In genomic region chr15:98428253-98428989, GRCh38 we compare ENCODE assay signal across 8 cellular contexts.
DNase-seq lines count a peak whose midpoint lies in the region; ATAC-seq and TF ChIP-seq lines count a peak whose summit lies in the region.

No MANE protein-coding gene starts in this region.

- H3K27me3 ChIP-seq in BJ (ENCODE audit: control insufficient read depth, insufficient read depth, low read length), result peaks cover 3% of the 10 kb centered on the region
- peaks cover 3% of the 10 kb centered on the region for H3K27me3 ChIP-seq in gastroesophageal sphincter
- no peaks in the 10 kb centered on the region for H3K27me3 ChIP-seq in thoracic aorta (replicated peaks; ENCODE audit: insufficient read depth)

- H3K36me3 ChIP-seq in BJ (ENCODE audit: control insufficient read depth, insufficient read depth, low read length), result no peaks in the 10 kb centered on the region
- H3K36me3 ChIP-seq in gastroesophageal sphincter, result no peaks in the 10 kb centered on the region
- no peaks in the 10 kb centered on the region for H3K36me3 ChIP-seq in thoracic aorta

- DNase-seq in BJ (ENCODE audit: low read depth), result peak; percentile 9
- DNase-seq in RKO (ENCODE audit: low spot score), result peak; percentile 79
- DNase-seq in activated naive CD4-positive, alpha-beta T cell treated with Interleukin-2 at 50 U/mL for 16 hours, result peak; percentile 62
- peak; percentile 45 for DNase-seq in occipital lobe (lab: John Stamatoyannopoulos, UW)
- DNase-seq in thoracic aorta (ENCODE audit: low spot score), result peak; percentile 24

- CTCF ChIA-PET in BJ (lab: Yijun Ruan, JAX), result interaction anchor here (0.5 to 6.2 kb wide), 23 partner anchors 9 to 648 kb away, joined by 3 to 57 read pairs (median 3); no protein-coding TSS in a partner anchor

- H3K4me1 ChIP-seq in gastroesophageal sphincter (peaks cover 0 to 21% (median 0%) of the 10 kb centered on the region in 3 donors), thoracic aorta (ENCODE audit: control insufficient read depth in 1 of 2, low read depth in 2 of 2) (no peaks in the 10 kb centered on the region)

- H3K4me3 ChIP-seq in BJ (ENCODE audit: low read depth, low read length) (peak overlapping the region; percentile 40), gastroesophageal sphincter (peak overlapping the region; percentile 26 to 48), thoracic aorta (peak overlapping the region; percentile 70)

- no peak for TF ChIP-seq POLR2A in gastroesophageal sphincter (IDR thresholded peaks at IDR 0.05)

- ATAC-seq in GM19043 (IDR thresholded peaks at IDR 0.05; ENCODE audit: low read depth, unreplicated experiment) (peak; percentile 90), HG03196 (IDR thresholded peaks at IDR 0.05; ENCODE audit: unreplicated experiment) (peak; percentile 90), gastroesophageal sphincter (peak; percentile 83), thoracic aorta (ENCODE audit: insufficient number of reproducible peaks, low FRiP score, low read depth) (peak; percentile 82)

- WGBS in gastroesophageal sphincter (ENCODE audit: low coverage in 1 of 2), 2 donors, result 0 to 2% methylated on average over 10 to 13 of the region's 49 CpGs

- H3K9me3 ChIP-seq in gastroesophageal sphincter (no peaks in the 10 kb centered on the region), thoracic aorta (no peaks in the 10 kb centered on the region)

- H3K27ac ChIP-seq in gastroesophageal sphincter, result peak overlapping the region; percentile 12 to 77 (median 74)
- peak overlapping the region; percentile 77 to 81 for H3K27ac ChIP-seq in thoracic aorta

- POLR2A ChIA-PET in BJ (lab: Charles Lee), result interaction anchor here (0.5 to 0.7 kb wide), 2 partner anchors 12 to 75 kb away, joined by 3 to 4 read pairs; no protein-coding TSS in a partner anchor

- TF ChIP-seq CTCF in BJ (IDR thresholded peaks at IDR 0.05; ENCODE audit: insufficient read depth, low read depth, low read length) (peak; percentile 78), gastroesophageal sphincter (IDR thresholded peaks at IDR 0.05) (peak; percentile 87 to 96 (median 92)), thoracic aorta (IDR thresholded peaks at IDR 0.05) (peak; percentile 87)

- TF ChIP-seq EP300 in gastroesophageal sphincter (IDR thresholded peaks at IDR 0.05), result no peak

Comparison
In these comparisons a context has a peak if more than half of its experiments do, and no peak if none do; other contexts are left out.
1. Peak in every context shown above with its lines: DNase-seq, ATAC-seq, H3K4me3 ChIP-seq and H3K27ac ChIP-seq.
2. DNase-seq: peak in every context shown above with its lines; median percentile 79 in RKO; 62 in activated naive CD4-positive, alpha-beta T cell treated with Interleukin-2 at 50 U/mL for 16 hours; 45 in occipital lobe; 24 in thoracic aorta; 9 in BJ.